Comparison of ENCODE assay signal across 10 cellular contexts in genomic region chr7:136870799-136871487, GRCh38. TPM values are rescaled to one million over a fixed set of nuclear protein-coding genes. Genes with fewer than 3 reads are reported as not detected.
DNase-seq lines count a peak whose midpoint lies in the region; ATAC-seq and TF ChIP-seq lines count a peak whose summit lies in the region.
"Had no signal": no experiment of that assay in that cellular context is flagged by ENCODE, and none has a peak within 500 bp of the region (broad histone marks: within the 10 kb centered on the region; RNA-seq: fewer than 3 reads in every experiment).

No MANE protein-coding gene starts in this region.

- DNase-seq in IMR-90 (no peak), dermis blood vessel endothelial cell (peak; percentile 6), kidney epithelial cell (ENCODE audit: low read depth) (no peak), activated T-cell treated with anti-CD3 and anti-CD28 coated beads for 4 hours (no peak)
- DNase-seq in stimulated activated naive CD8-positive, alpha-beta T cell treated with anti-CD3 and anti-CD28 coated beads, Interleukin-15, Interleukin-2, amounts not matched to agents 100 U/mL and 50 U/mL, for 24 hours, result no peak
- no peak for DNase-seq in activated CD8-positive, alpha-beta memory T cell treated with anti-CD3 and anti-CD28 coated beads, Interleukin-2, amount 10 ng/mL, durations not matched to agents 7 days and 5 days
- DNase-seq: effector CD8-positive, alpha-beta T cell; stimulated activated naive B cell treated with anti-CD40 and anti-IgM and Interleukin-4, amounts not matched to agents 10 μg/mL and 1 μg/mL and 100 μg/mL, for 72 hours had no signal

- H3K56ac ChIP-seq in IMR-90 (ENCODE audit: extremely low read depth, insufficient read depth, low read length), result peak overlapping the region; percentile 99

- H2BK20ac ChIP-seq in IMR-90 (ENCODE audit: low read depth, low read length), result peak overlapping the region; percentile 58

- H3K4me1 Mint-ChIP-seq in activated CD8-positive, alpha-beta memory T cell treated with anti-CD3 and anti-CD28 coated beads, Interleukin-2, amount 10 ng/mL, durations not matched to agents 7 days and 5 days, result no peaks in the 10 kb centered on the region

- TF ChIP-seq RAD21 in IMR-90 (IDR thresholded peaks at IDR 0.05; ENCODE audit: low read length), result no peak

- H2BK120ac ChIP-seq in IMR-90 (ENCODE audit: low read depth, low read length), result peak overlapping the region; percentile 94

- peak overlapping the region; percentile 97 for H2BK5ac ChIP-seq in IMR-90 (ENCODE audit: low read depth, low read length, poor library complexity, severe bottlenecking)

- no peaks in the 10 kb centered on the region for H3K9me3 ChIP-seq in IMR-90 (ENCODE audit: control insufficient read depth, insufficient read depth, low read length)

- H4K8ac ChIP-seq in IMR-90 (ENCODE audit: low read depth in 2 of 2, low read length in 2 of 2), result peak overlapping the region; percentile 75 to 92

- H2AK9ac ChIP-seq in IMR-90 (replicated peaks; ENCODE audit: low read depth, low read length, poor library complexity), result peak overlapping the region; percentile 95

- H3K4me3 Mint-ChIP-seq in activated CD8-positive, alpha-beta memory T cell treated with anti-CD3 and anti-CD28 coated beads, Interleukin-2, amount 10 ng/mL, durations not matched to agents 7 days and 5 days, result no peak overlapping the region
- H3K4me3 Mint-ChIP-seq: stimulated activated naive B cell treated with anti-CD40 and anti-IgM and Interleukin-4, amounts not matched to agents 10 μg/mL and 1 μg/mL and 100 μg/mL, for 72 hours had no signal

- no TSS peak for BruUV-seq in IMR-90 (replicated peaks; lab: Mats Ljungman, UMichigan)

- H3K23ac ChIP-seq in IMR-90 (ENCODE audit: low read depth, low read length), result peak overlapping the region; percentile 100

- WGBS in IMR-90 (ENCODE audit: extremely low coverage in 2 of 2, insufficient read length in 1 of 2), 2 experiments, result 1% methylated on average over 12 of the region's 47 CpGs; no CpG with 5 or more reads in 1 of the 2 experiments

- peak overlapping the region; percentile 96 for H2AK5ac ChIP-seq in IMR-90 (ENCODE audit: low read depth, low read length)

- no peak for TF ChIP-seq CTCF in IMR-90 (conservative IDR thresholded peaks at IDR 0.05; ENCODE audit: low read depth, low read length)
- TF ChIP-seq CTCF in kidney epithelial cell (IDR thresholded peaks at IDR 0.05; ENCODE audit: insufficient read depth, low read length, poor library complexity, severe bottlenecking), result no peak

- intact Hi-C loops in IMR-90 (cut with micrococcal nuclease), result loop anchor here (5.0 to 10.0 kb wide), 4 partner anchors 136 to 1206 kb away; partner anchors contain the start of gene STMP1

- no peak for TF ChIP-seq POLR2A in IMR-90 (IDR thresholded peaks at IDR 0.05; ENCODE audit: low read depth, low read length)

- peak overlapping the region; percentile 98 for H4K91ac ChIP-seq in IMR-90 (ENCODE audit: insufficient read depth, low read depth, low read length)

- H3K4me1 ChIP-seq in IMR-90 (ENCODE audit: control insufficient read depth, insufficient read depth, low read length), result peaks cover 15% of the 10 kb centered on the region

- H3K27me3 ChIP-seq in IMR-90 (ENCODE audit: control insufficient read depth, insufficient read depth, low read length) (no peaks in the 10 kb centered on the region), kidney epithelial cell (ENCODE audit: control insufficient read depth, insufficient read depth, low read length) (peaks cover 42% of the 10 kb centered on the region)

- peak overlapping the region; percentile 86 for H2AFZ ChIP-seq in IMR-90 (replicated peaks; ENCODE audit: low read length, poor library complexity)

- peak overlapping the region; percentile 99 for H3K14ac ChIP-seq in IMR-90 (replicated peaks; ENCODE audit: low read depth, low read length)

- H3K4me3 ChIP-seq in IMR-90 (ENCODE audit: insufficient read depth, low read depth, low read length) (peak overlapping the region; percentile 95), kidney epithelial cell (ENCODE audit: low read depth, low read length) (peak overlapping the region; percentile 27)

- H2BK15ac ChIP-seq in IMR-90 (ENCODE audit: low read depth, low read length), result no peak overlapping the region

- dilution Hi-C loops in IMR-90 (cut with HindIII; ENCODE audit: low sequenced_read_pairs, unreplicated experiment), result no loop called here

- peak overlapping the region; percentile 98 for H3K9ac ChIP-seq in IMR-90 (ENCODE audit: low read depth, low read length)

- H3K4ac ChIP-seq in IMR-90 (ENCODE audit: low read depth, low read length), result peak overlapping the region; percentile 97

- H3K36me3 ChIP-seq in IMR-90 (ENCODE audit: control insufficient read depth, insufficient read depth, low read length), result peaks cover 27% of the 10 kb centered on the region
- H3K36me3 ChIP-seq in kidney epithelial cell (ENCODE audit: control insufficient read depth, insufficient read depth, low read length), result no peaks in the 10 kb centered on the region

- H3K27me3 Mint-ChIP-seq in activated CD8-positive, alpha-beta memory T cell treated with anti-CD3 and anti-CD28 coated beads, Interleukin-2, amount 10 ng/mL, durations not matched to agents 7 days and 5 days, result peaks cover 42% of the 10 kb centered on the region

- peaks cover 10 to 33% of the 10 kb centered on the region in 2 experiments; a peak in 3 of 4 replicates for H3K79me1 ChIP-seq in IMR-90 (ENCODE audit: low read depth in 1 of 2, low read length in 2 of 2)

- peaks cover 10% of the 10 kb centered on the region; the same call in 1 of the 2 replicates for H4K20me1 ChIP-seq in IMR-90 (ENCODE audit: insufficient read depth, low read length)

- peak overlapping the region; percentile 95 for H3K18ac ChIP-seq in IMR-90 (ENCODE audit: low read depth, low read length)

- no peaks in the 10 kb centered on the region for H3K9me3 Mint-ChIP-seq in activated CD8-positive, alpha-beta memory T cell treated with anti-CD3 and anti-CD28 coated beads, Interleukin-2, amount 10 ng/mL, durations not matched to agents 7 days and 5 days (ENCODE audit: low read depth)
- H3K9me3 Mint-ChIP-seq: stimulated activated naive B cell treated with anti-CD40 and anti-IgM and Interleukin-4, amounts not matched to agents 10 μg/mL and 1 μg/mL and 100 μg/mL, for 72 hours had no signal

- H3K9me1 ChIP-seq in IMR-90 (ENCODE audit: insufficient read depth, low read length), result peaks cover 3% of the 10 kb centered on the region; the same call in 1 of the 2 replicates

- in situ Hi-C loops in IMR-90 (cut with MboI; ENCODE audit: low sequenced_read_pairs), result loop anchor here (10.0 kb wide), 2 partner anchors 274 to 714 kb away; no protein-coding TSS in a partner anchor

- H3K27ac Mint-ChIP-seq in activated CD8-positive, alpha-beta memory T cell treated with anti-CD3 and anti-CD28 coated beads, Interleukin-2, amount 10 ng/mL, durations not matched to agents 7 days and 5 days, result no peak overlapping the region
- H3K27ac Mint-ChIP-seq: stimulated activated naive B cell treated with anti-CD40 and anti-IgM and Interleukin-4, amounts not matched to agents 10 μg/mL and 1 μg/mL and 100 μg/mL, for 72 hours had no signal

- POLR2A ChIA-PET in IMR-90 (lab: Charles Lee; ENCODE audit: unreplicated experiment), result interaction anchor here (0.6 kb wide), 1 partner anchor 112 kb away, joined by 6 read pairs; no protein-coding TSS in a partner anchor

- H3K27ac ChIP-seq in IMR-90 (ENCODE audit: insufficient read depth, low read length), result peak overlapping the region; percentile 88

- H3K4me2 ChIP-seq in IMR-90 (ENCODE audit: low read depth, low read length), result peak overlapping the region; percentile 98

- H3K36me3 Mint-ChIP-seq in activated CD8-positive, alpha-beta memory T cell treated with anti-CD3 and anti-CD28 coated beads, Interleukin-2, amount 10 ng/mL, durations not matched to agents 7 days and 5 days, result peaks cover 2% of the 10 kb centered on the region
- H3K36me3 Mint-ChIP-seq: stimulated activated naive B cell treated with anti-CD40 and anti-IgM and Interleukin-4, amounts not matched to agents 10 μg/mL and 1 μg/mL and 100 μg/mL, for 72 hours had no signal

- CTCF ChIA-PET in IMR-90 (lab: Yijun Ruan, JAX), result interaction anchor here (0.8 to 1.0 kb wide), 2 partner anchors 9 to 27 kb away, joined by 3 read pairs; no protein-coding TSS in a partner anchor
- CTCF ChIA-PET in activated CD8-positive, alpha-beta memory T cell treated with anti-CD3 and anti-CD28 coated beads, Interleukin-2, amount 10 ng/mL, durations not matched to agents 7 days and 5 days (lab: Charles Lee), result no interaction called here

- peak overlapping the region; percentile 41 for H4K5ac ChIP-seq in IMR-90 (ENCODE audit: low read depth, low read length)

- ATAC-seq in IMR-90 (ENCODE audit: low read depth) (peak; percentile 27), HG03457 (IDR thresholded peaks at IDR 0.05; ENCODE audit: unreplicated experiment) (no peak), GM21360 (IDR thresholded peaks at IDR 0.05; ENCODE audit: unreplicated experiment) (no peak)
- peak; percentile 23 for ATAC-seq in stimulated activated naive CD8-positive, alpha-beta T cell treated with anti-CD3 and anti-CD28 coated beads, Interleukin-15, Interleukin-2, amounts not matched to agents 100 U/mL and 50 U/mL, for 24 hours
- ATAC-seq in activated CD8-positive, alpha-beta memory T cell treated with anti-CD3 and anti-CD28 coated beads, Interleukin-2, amount 10 ng/mL, durations not matched to agents 7 days and 5 days, result no peak
- ATAC-seq: stimulated activated naive B cell treated with anti-CD40 and anti-IgM and Interleukin-4, amounts not matched to agents 10 μg/mL and 1 μg/mL and 100 μg/mL, for 72 hours had no signal

TF ChIP-seq in IMR-90, 13 proteins besides CTCF, POLR2A, EP300 and RAD21 (continues in another document):
- TF ChIP-seq CEBPB (IDR thresholded peaks at IDR 0.05; ENCODE audit: low read depth, low read length) (no peak), MXI1 (IDR thresholded peaks at IDR 0.05; ENCODE audit: borderline replicate concordance, low read depth, low read length) (no peak), NFE2L2 (IDR thresholded peaks at IDR 0.05; ENCODE audit: low read depth, low read length) (no peak), FOS (IDR thresholded peaks at IDR 0.05; ENCODE audit: low read depth, low read length) (no peak), USF2 (IDR thresholded peaks at IDR 0.05; ENCODE audit: low read depth, low read length) (no peak)

RNA-seq across cellular contexts. Expression of gene CHRM2, which starts 2.5 kb away (rescaled TPM):
- total RNA-seq in IMR-90 (2012; rRNA removed), result 144 and 184 TPM in 2 replicates
- polyA plus RNA-seq in IMR-90 (2012; rRNA removed), result 77.9 and 79.3 TPM in 2 replicates
- 30.1 and 41.1 TPM in 2 replicates for polyA plus RNA-seq in IMR-90 (2012; cell fraction: cytosol; rRNA removed)
- 75.4 and 103 TPM in 2 replicates for polyA plus RNA-seq in IMR-90 (2012; cell fraction: nucleus; rRNA removed; ENCODE audit: low replicate concordance)
- total RNA-seq in dermis blood vessel endothelial cell, result not detected in 2 replicates
- not detected in 2 replicates for total RNA-seq in kidney epithelial cell
- total RNA-seq in activated CD8-positive, alpha-beta memory T cell treated with anti-CD3 and anti-CD28 coated beads, Interleukin-2, amount 10 ng/mL, durations not matched to agents 7 days and 5 days, result not detected

Comparison
In these comparisons a context has a peak if more than half of its experiments do, and no peak if none do; other contexts are left out.
1. ATAC-seq: peak in IMR-90 (single experiment) and stimulated activated naive CD8-positive, alpha-beta T cell treated with anti-CD3 and anti-CD28 coated beads, Interleukin-15, Interleukin-2, amounts not matched to agents 100 U/mL and 50 U/mL, for 24 hours (single experiment); none in HG03457 (single experiment), activated CD8-positive, alpha-beta memory T cell treated with anti-CD3 and anti-CD28 coated beads, Interleukin-2, amount 10 ng/mL, durations not matched to agents 7 days and 5 days (single experiment) and GM21360 (single experiment).
2. RNA of gene CHRM2, which starts 2.5 kb away (total RNA-seq): 144 to 184 TPM in IMR-90; not detected in dermis blood vessel endothelial cell, not detected in kidney epithelial cell and not detected in activated CD8-positive, alpha-beta memory T cell treated with anti-CD3 and anti-CD28 coated beads, Interleukin-2, amount 10 ng/mL, durations not matched to agents 7 days and 5 days; every median in the first group is over 100 times any median in the second.